22 cellular contexts compared by ENCODE assay signal in the genomic region with DNA sequence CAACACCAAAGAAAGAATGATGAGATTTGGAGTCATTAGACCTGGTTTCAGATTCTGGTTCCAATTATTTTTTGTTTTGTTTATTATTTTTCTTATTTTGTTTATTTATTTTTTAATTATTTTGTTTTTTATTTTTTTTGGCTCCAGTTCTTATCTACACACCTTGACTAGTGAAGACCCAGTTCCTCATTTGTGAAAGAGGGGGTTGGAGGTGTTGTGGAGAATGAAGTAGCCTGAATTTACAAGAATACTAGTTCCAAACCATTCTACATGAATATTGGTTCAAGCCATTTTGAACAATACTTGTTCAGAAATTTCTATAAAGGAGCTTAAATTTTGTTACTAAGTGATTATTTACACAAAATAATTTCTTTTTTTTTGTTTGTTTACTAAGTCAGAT. TPM values are rescaled to one million over a fixed set of nuclear protein-coding genes. Genes with fewer than 3 reads are reported as not detected.
DNase-seq lines count a peak whose midpoint lies in the region; ATAC-seq, FAIRE-seq and TF ChIP-seq lines count a peak whose summit lies in the region.
"Had no signal": no experiment of that assay in that cellular context is flagged by ENCODE, and none has a peak within 500 bp of the region (broad histone marks: within the 10 kb centered on the region; RNA-seq: fewer than 3 reads in every experiment).

No MANE protein-coding gene starts in this region.

- no peak overlapping the region for H3K56ac ChIP-seq in H9 (ENCODE audit: insufficient read length, low read depth, low read length)

- no peak overlapping the region for H2BK5ac ChIP-seq in H9 (ENCODE audit: insufficient read length, low read length)

- no peak for ATAC-seq in activated T-helper 17 cell treated with anti-CD3 and anti-CD28 coated beads, Interleukin-2, amount 50 U/mL, for 72 hours (replicated peaks)
- ATAC-seq in GM21390 (IDR thresholded peaks at IDR 0.05; ENCODE audit: unreplicated experiment) = no peak
- ATAC-seq in GM18517 (IDR thresholded peaks at IDR 0.05; ENCODE audit: unreplicated experiment) = no peak
- ATAC-seq: CD8-positive, alpha-beta T cell; GM23338 had no signal

- H3T11ph ChIP-seq in H9 (ENCODE audit: low read length) = no peak overlapping the region

- H3K9me3 Mint-ChIP-seq in activated T-helper 17 cell treated with anti-CD3 and anti-CD28 coated beads, Interleukin-2, amount 50 U/mL, for 72 hours = no peaks in the 10 kb centered on the region
- no peaks in the 10 kb centered on the region for H3K9me3 Mint-ChIP-seq in H9
- H3K9me3 Mint-ChIP-seq: CD8-positive, alpha-beta T cell; GM23338; HFFc6 had no signal

- peaks cover 8% of the 10 kb centered on the region for H3K4me1 Mint-ChIP-seq in activated T-helper 17 cell treated with anti-CD3 and anti-CD28 coated beads, Interleukin-2, amount 50 U/mL, for 72 hours
- no peaks in the 10 kb centered on the region for H3K4me1 Mint-ChIP-seq in H9
- H3K4me1 Mint-ChIP-seq: GM23338 had no signal

- TF ChIP-seq CTCF in 22Rv1 (IDR thresholded peaks at IDR 0.05) (no peak), H9 (conservative IDR thresholded peaks at IDR 0.05) (no peak)

- no peak for FAIRE-seq in GM12891 (lab: Jason Lieb, UNC)
- peak; percentile 61 for FAIRE-seq in endometrium (lab: Jason Lieb, UNC)
- FAIRE-seq: D721Med had no signal

- no peaks in the 10 kb centered on the region for H3K23me2 ChIP-seq in H9 (ENCODE audit: insufficient read length, low read depth, low read length, poor library complexity, severe bottlenecking)

- TF ChIP-seq POLR2A in GM12891 (IDR thresholded peaks at IDR 0.05; ENCODE audit: low read depth, low read length) = no peak

- no peaks in the 10 kb centered on the region for H4K20me1 ChIP-seq in H9 (ENCODE audit: control insufficient read depth, insufficient read depth, insufficient read length)

- no peaks in the 10 kb centered on the region for H3K27me3 ChIP-seq in H9 (ENCODE audit: insufficient read depth, low read length)

- H2AK5ac ChIP-seq in H9 (ENCODE audit: insufficient read length, low read length) = no peak overlapping the region

- H2BK120ac ChIP-seq in H9 (ENCODE audit: low read depth, low read length, poor library complexity, severe bottlenecking) = no peak overlapping the region

- DNase-seq in GM12891 (ENCODE audit: insufficient read length, low spot score) (no peak), H9 (no peak), NCI-H524 (lab: John Stamatoyannopoulos, UW) (no peak)
- DNase-seq: 8988T; C1 segment of cervical spinal cord; Caco-2; CD8-positive, alpha-beta T cell; DMS 273 treated with DMSO at 0.1 percent for 48 hours; DMS79; EL; GDM1; HFFc6 had no signal

- no peak overlapping the region for H3K14ac ChIP-seq in H9 (ENCODE audit: insufficient read depth, low read length)

- H3K79me1 ChIP-seq in H9 (ENCODE audit: insufficient read depth, low read depth, low read length, poor library complexity, severe bottlenecking) = no peaks in the 10 kb centered on the region

- no peak overlapping the region for H2BK12ac ChIP-seq in H9 (ENCODE audit: insufficient read length, low read depth, low read length)

- no peak overlapping the region for H3K9ac ChIP-seq in H9 (ENCODE audit: extremely low read depth, insufficient read length, low read length)

- no peak overlapping the region for H3K18ac ChIP-seq in H9 (ENCODE audit: insufficient read length, low read depth, low read length)

- no peaks in the 10 kb centered on the region for H3K9me3 ChIP-seq in H9 (ENCODE audit: control insufficient read depth, low read depth, low read length)
- H3K9me3 ChIP-seq: Caco-2, HAP-1 had no signal

- no peak overlapping the region for H2BK15ac ChIP-seq in H9 (ENCODE audit: low read depth, low read length)

- no peak overlapping the region for H3K23ac ChIP-seq in H9 (ENCODE audit: insufficient read length, low read depth, low read length)

- H3K79me2 ChIP-seq in H9 (ENCODE audit: insufficient read depth, low read length) = no peaks in the 10 kb centered on the region

- H4K91ac ChIP-seq in H9 (ENCODE audit: insufficient read length, low read depth, low read length) = no peak overlapping the region

- H3K4me1 ChIP-seq in H9 (ENCODE audit: insufficient read depth, low read length) = no peaks in the 10 kb centered on the region
- H3K4me1 ChIP-seq: HAP-1 had no signal

- no peak overlapping the region for H4K5ac ChIP-seq in H9 (ENCODE audit: insufficient read length, low read depth, low read length)

- H3K27ac ChIP-seq in 22Rv1 (peak overlapping the region; percentile 54; the same call in 1 of the 2 replicates), H9 (ENCODE audit: insufficient read length, low read depth, low read length) (no peak overlapping the region)

- no peak overlapping the region for H3K4me2 ChIP-seq in H9 (ENCODE audit: insufficient read depth, insufficient read length, low read length)
- H3K4me2 ChIP-seq: GM23338 had no signal

- no peak overlapping the region for H3K4ac ChIP-seq in H9 (ENCODE audit: low read depth, low read length)

- no peak overlapping the region for H3K4me3 Mint-ChIP-seq in activated T-helper 17 cell treated with anti-CD3 and anti-CD28 coated beads, Interleukin-2, amount 50 U/mL, for 72 hours
- no peak overlapping the region for H3K4me3 Mint-ChIP-seq in H9
- H3K4me3 Mint-ChIP-seq: CD8-positive, alpha-beta T cell; GM23338; HFFc6 had no signal

- peak overlapping the region; percentile 68 for H3K27ac Mint-ChIP-seq in activated T-helper 17 cell treated with anti-CD3 and anti-CD28 coated beads, Interleukin-2, amount 50 U/mL, for 72 hours
- no peak overlapping the region for H3K27ac Mint-ChIP-seq in H9
- H3K27ac Mint-ChIP-seq: CD8-positive, alpha-beta T cell; GM23338 had no signal

- no peak overlapping the region for H4K8ac ChIP-seq in H9 (replicated peaks; ENCODE audit: insufficient read length, low read depth, low read length)

- H2BK20ac ChIP-seq in H9 (ENCODE audit: low read depth, low read length, poor library complexity, severe bottlenecking) = no peak overlapping the region

- no peak overlapping the region for H2AFZ ChIP-seq in H9 (ENCODE audit: low read length)
- H2AFZ ChIP-seq: GM23338 had no signal

- peaks cover 43% of the 10 kb centered on the region for H3K36me3 Mint-ChIP-seq in activated T-helper 17 cell treated with anti-CD3 and anti-CD28 coated beads, Interleukin-2, amount 50 U/mL, for 72 hours (ENCODE audit: low read depth)
- peaks cover 3 to 22% (median 19%) of the 10 kb centered on the region in 3 experiments; a peak in 5 of 7 replicates for H3K36me3 Mint-ChIP-seq in H9 (ENCODE audit: insufficient read depth in 1 of 3, low read depth in 3 of 3)

- no peaks in the 10 kb centered on the region for H3K27me3 Mint-ChIP-seq in activated T-helper 17 cell treated with anti-CD3 and anti-CD28 coated beads, Interleukin-2, amount 50 U/mL, for 72 hours
- no peaks in the 10 kb centered on the region for H3K27me3 Mint-ChIP-seq in H9 (ENCODE audit: low read depth)

TF ChIP-seq in GM12891, 5 proteins besides CTCF, POLR2A, EP300 and RAD21:
- peak; percentile 73 for TF ChIP-seq SPI1 (IDR thresholded peaks at IDR 0.05; ENCODE audit: low read depth, low read length)
- no peak for TF ChIP-seq PAX5 (IDR thresholded peaks at IDR 0.05; ENCODE audit: insufficient read depth, low read length, severe bottlenecking)
- TF ChIP-seq POLR2AphosphoS5 (IDR thresholded peaks at IDR 0.05; ENCODE audit: low read depth, low read length) = no peak
- TF ChIP-seq TAF1 (IDR thresholded peaks at IDR 0.05; ENCODE audit: low read depth, low read length) = no peak

RNA-seq across cellular contexts. Expression of gene KCNJ13, which starts 6.9 kb away (rescaled TPM):
- 0.04 TPM for polyA plus RNA-seq in GM12891 (2012; ENCODE audit: low read depth, missing spikeins)
- not detected for total RNA-seq in activated T-helper 17 cell treated with anti-CD3 and anti-CD28 coated beads, Interleukin-2, amount 50 U/mL, for 72 hours
- not detected in 2 replicates for total RNA-seq in H9 (2021)
- total RNA-seq: A673; CD8-positive, alpha-beta T cell; GM23338; HFFc6 had no signal
- polyA plus RNA-seq: BJ had no signal
